ENCODE assay signal across 1 cellular context in genomic region chr15:70097337-70098169, GRCh38.
TF ChIP-seq lines count a peak whose summit lies in the region.

Gene TLE3 (minus strand): TSS chr15:70097917. CDS start chr15:70096798, 1,119 bp downstream.

TF ChIP-seq in A549, 52 proteins besides CTCF, POLR2A, EP300 and RAD21 (continued from another document):
- no peak for TF ChIP-seq FOSB (CRISPR knock-in tag; IDR thresholded peaks at IDR 0.05)
- peak; percentile 53 for TF ChIP-seq REST (IDR thresholded peaks at IDR 0.05)
- TF ChIP-seq HOXB5 (CRISPR knock-in tag; IDR thresholded peaks at IDR 0.05): 0 out of 2 replicates have a peak, but pooled peaks have one; percentile 63
- TF ChIP-seq FOXS1 (CRISPR knock-in tag; IDR thresholded peaks at IDR 0.05): no peak
- TF ChIP-seq PBX3 (IDR thresholded peaks at IDR 0.05): no peak
- no peak for TF ChIP-seq ZSCAN20 (CRISPR knock-in tag; IDR thresholded peaks at IDR 0.05)
- TF ChIP-seq USF2 (IDR thresholded peaks at IDR 0.05): peak; percentile 94
- peak; percentile 99 for TF ChIP-seq MAX (IDR thresholded peaks at IDR 0.05)
- 0 out of 2 replicates have a peak, but pooled peaks have one; percentile 19 for TF ChIP-seq EHF (CRISPR knock-in tag; IDR thresholded peaks at IDR 0.05)
- no peak for TF ChIP-seq CBX8 (IDR thresholded peaks at IDR 0.05)
- no peak for TF ChIP-seq NFE2L2 (conservative IDR thresholded peaks at IDR 0.05; ENCODE audit: low read length)
- no peak for TF ChIP-seq ATOH8 (CRISPR knock-in tag; IDR thresholded peaks at IDR 0.05; ENCODE audit: low read depth)
- TF ChIP-seq BHLHE40 (IDR thresholded peaks at IDR 0.05; ENCODE audit: low read depth, low read length): no peak
- TF ChIP-seq HEYL (CRISPR knock-in tag; IDR thresholded peaks at IDR 0.05): no peak
- TF ChIP-seq E2F6 (IDR thresholded peaks at IDR 0.05; ENCODE audit: borderline replicate concordance, low read depth): peak; percentile 93
- no peak for TF ChIP-seq HOXB13 (CRISPR knock-in tag; IDR thresholded peaks at IDR 0.05; ENCODE audit: low read depth)
- TF ChIP-seq MAZ (IDR thresholded peaks at IDR 0.05; ENCODE audit: borderline replicate concordance, low read depth, low read length): 0 out of 2 replicates have a peak, but pooled peaks have one; percentile 54
- no peak for TF ChIP-seq ESRRA (IDR thresholded peaks at IDR 0.05; ENCODE audit: borderline replicate concordance, low read length)
